Comparison of ENCODE assay signal across 8 cellular contexts in the genomic region with DNA sequence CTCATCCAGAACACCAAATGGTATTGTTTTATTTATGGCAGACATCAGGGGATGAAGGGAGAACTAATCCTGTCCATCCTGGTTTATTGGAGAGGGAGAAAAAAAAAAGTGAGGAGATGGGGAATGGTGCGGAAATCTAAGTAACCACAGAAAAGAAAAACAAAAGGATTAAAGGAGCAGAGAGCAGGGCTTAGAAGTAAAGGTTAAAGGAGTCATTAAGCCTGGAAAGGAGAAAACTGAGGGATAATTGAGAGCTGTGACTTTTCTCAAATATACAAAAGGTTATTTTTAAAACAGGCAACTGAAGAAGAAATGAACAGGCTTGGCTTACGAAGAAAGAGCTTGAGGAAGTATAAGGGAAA.
DNase-seq lines count a peak whose midpoint lies in the region; TF ChIP-seq lines count a peak whose summit lies in the region.

No MANE protein-coding gene starts in this region.

- H3K27me3 ChIP-seq in esophagus squamous epithelium (no peaks in the 10 kb centered on the region), sigmoid colon (no peaks in the 10 kb centered on the region)

- H3K36me3 ChIP-seq in esophagus squamous epithelium (no peaks in the 10 kb centered on the region), sigmoid colon (no peaks in the 10 kb centered on the region)

- H3K27ac ChIP-seq in esophagus squamous epithelium = peak overlapping the region; percentile 83 to 96 (median 92)
- peak overlapping the region; percentile 90 to 94 (median 92) for H3K27ac ChIP-seq in sigmoid colon

- TF ChIP-seq EP300 in sigmoid colon (IDR thresholded peaks at IDR 0.05) = no peak

- no peak for TF ChIP-seq CTCF in esophagus squamous epithelium (IDR thresholded peaks at IDR 0.05)
- TF ChIP-seq CTCF in sigmoid colon (IDR thresholded peaks at IDR 0.05) = no peak

- intact Hi-C loops in esophagus squamous epithelium (cut with DNase I) = no loop called here
- intact Hi-C loops in sigmoid colon (cut with DNase I) = loop anchor here (1.0 to 2.0 kb wide), 2 partner anchors 30 to 37 kb away; no protein-coding TSS in a partner anchor

- in situ Hi-C loops in SK-MEL-5 (cut with HindIII; ENCODE audit: low pct_unique_long_range_greater_than_20kb, low sequenced_read_pairs) = no loop called here

- H3K4me1 ChIP-seq in esophagus squamous epithelium (peaks cover 34 to 86% (median 57%) of the 10 kb centered on the region in 3 donors), sigmoid colon (peaks cover 0 to 92% (median 80%) of the 10 kb centered on the region in 4 donors)

- H3K9me3 ChIP-seq in esophagus squamous epithelium (no peaks in the 10 kb centered on the region), sigmoid colon (no peaks in the 10 kb centered on the region)

- WGBS in esophagus squamous epithelium, 2 donors = 37 to 61% methylated on average over 2 of the region's 2 CpGs
- WGBS in sigmoid colon, 2 donors = 48 to 56% methylated on average over 2 of the region's 2 CpGs

- DNase-seq in COLO829 (ENCODE audit: low spot score) (peak; percentile 59), SK-MEL-5 (ENCODE audit: low read depth, low spot score) (peak; percentile 52), esophagus squamous epithelium (lab: John Stamatoyannopoulos, UW) (no peak), sigmoid colon (no peak), DMS53 treated with DMSO at 0.1 percent for 48 hours (lab: John Stamatoyannopoulos, UW; ENCODE audit: unreplicated experiment) (no peak), hepatic stellate cell (ENCODE audit: low spot score) (no peak), NOMO-1 treated with dmso at 0.1 percent for 144 hours (lab: John Stamatoyannopoulos, UW; ENCODE audit: unreplicated experiment) (no peak)
- no peak for DNase-seq in stimulated activated CD4-positive, alpha-beta T cell treated with anti-CD3 and anti-CD28 coated beads, Interleukin-2, amount 100 ng/mL, for 48 hours

- H3K4me3 ChIP-seq in esophagus squamous epithelium (peak overlapping the region in 2 of 4 donors; percentile 20 to 51), sigmoid colon (peak overlapping the region in 1 of 4 donors; percentile 23)

- TF ChIP-seq POLR2A in esophagus squamous epithelium (IDR thresholded peaks at IDR 0.05) (no peak), sigmoid colon (IDR thresholded peaks at IDR 0.05) (no peak)

Comparison
In these comparisons a context has a peak if more than half of its experiments do, and no peak if none do; other contexts are left out.
1. DNase-seq: peak in COLO829 (single experiment) and SK-MEL-5 (single experiment); none in esophagus squamous epithelium (single experiment), sigmoid colon (single experiment), DMS53 treated with DMSO at 0.1 percent for 48 hours (single experiment), hepatic stellate cell (single experiment), stimulated activated CD4-positive, alpha-beta T cell treated with anti-CD3 and anti-CD28 coated beads, Interleukin-2, amount 100 ng/mL, for 48 hours (0 of 2) and NOMO-1 treated with dmso at 0.1 percent for 144 hours (single experiment).